Comparison of ENCODE assay signal across 23 cellular contexts in the genomic region with DNA sequence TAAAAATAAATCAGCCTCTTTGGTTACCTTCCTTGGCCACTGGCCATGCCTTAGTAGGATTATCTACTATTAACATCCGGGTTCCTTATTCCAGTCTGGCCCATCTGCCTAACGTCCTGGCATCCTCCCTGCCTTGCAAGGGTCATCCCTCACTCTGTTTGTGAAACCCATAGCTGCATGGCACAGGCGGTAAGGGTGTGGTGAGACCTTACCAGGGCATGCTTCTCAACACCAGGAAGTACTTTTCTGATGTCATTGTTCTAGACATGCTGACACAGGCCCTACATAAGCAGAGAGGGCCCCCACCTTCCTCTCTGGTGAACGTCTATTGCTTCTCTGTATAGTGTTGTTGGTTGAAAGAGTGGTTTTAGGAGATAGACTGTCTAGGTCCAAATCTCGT.
"Had no signal": no experiment of that assay in that cellular context is flagged by ENCODE, and none has a peak within 500 bp of the region (broad histone marks: within the 10 kb centered on the region; RNA-seq: fewer than 3 reads in every experiment).

No MANE protein-coding gene starts in this region.

- ATAC-seq: activated CD4-positive, CD25-positive, alpha-beta regulatory T cell treated with anti-CD3 and anti-CD28 coated beads, Interleukin-2, amount 50 U/mL, for 24 hours; left lobe of liver; lower lobe of right lung; naive thymus-derived CD8-positive, alpha-beta T cell had no signal

- H3K9ac ChIP-seq: neural progenitor cell had no signal

- H3K4me3 ChIP-seq: body of pancreas, lower lobe of right lung, neural progenitor cell, sigmoid colon, testis had no signal

- H3K27ac ChIP-seq: body of pancreas, lower lobe of right lung, neural progenitor cell, sigmoid colon, testis, VCaP had no signal

- H3K36me3 ChIP-seq: lower lobe of right lung, neural progenitor cell, sigmoid colon had no signal

- H3K9me3 ChIP-seq: body of pancreas, lower lobe of right lung, sigmoid colon, testis had no signal

- DNase-seq: activated CD4-positive, alpha-beta memory T cell treated with anti-CD3 and anti-CD28 coated beads, Interleukin-2, amount 10 ng/mL, durations not matched to agents 7 days and 5 days; activated CD4-positive, alpha-beta T cell treated with anti-CD3 and anti-CD28 coated beads, Interleukin-2, amount 10 ng/mL, durations not matched to agents 24 days and 14 days; activated effector memory CD4-positive, alpha-beta T cell treated with anti-CD3 and anti-CD28 coated beads, Interleukin-2, amount 50 U/mL, for 16 hours; activated T-cell treated with anti-CD3 and anti-CD28 coated beads for 4 hours; anterior cingulate cortex; central memory CD4-positive, alpha-beta T cell; dermis blood vessel endothelial cell; effector memory CD4-positive, alpha-beta T cell; kidney; lower lobe of right lung; naive thymus-derived CD8-positive, alpha-beta T cell; retina; sigmoid colon; stimulated activated CD4-positive, alpha-beta T cell treated with anti-CD3 and anti-CD28 coated beads, Interleukin-2, amount 100 ng/mL, for 48 hours; stimulated activated CD8-positive, alpha-beta memory T cell treated with anti-CD3 and anti-CD28 coated beads, Interleukin-4, amount 100 ng/mL, for 48 hours; stimulated activated naive B cell treated with anti-CD40 and anti-IgM and Interleukin-4, amounts not matched to agents 10 μg/mL and 1 μg/mL and 100 μg/mL, for 72 hours; testis; trophoblast cell had no signal

- H3K27me3 ChIP-seq: body of pancreas, neural progenitor cell, sigmoid colon, testis had no signal

- H3K4me1 ChIP-seq: lower lobe of right lung, neural progenitor cell, sigmoid colon, testis had no signal
